In genomic region chr17:55642741-55643140, GRCh38 we compare ENCODE assay signal across 15 cellular contexts.
A peak's percentile ranks its signal among the peaks of the same experiment; 100 is the strongest.
DNase-seq lines count a peak whose midpoint lies in the region; TF ChIP-seq lines count a peak whose summit lies in the region.
"Had no signal": no experiment of that assay in that cellular context is flagged by ENCODE, and none has a peak within 500 bp of the region (broad histone marks: within the 10 kb centered on the region; RNA-seq: fewer than 3 reads in every experiment).

No MANE protein-coding gene starts in this region.

- no peak overlapping the region for H2BK5ac ChIP-seq in mesendoderm (ENCODE audit: low read length)
- H2BK5ac ChIP-seq in neuronal stem cell (ENCODE audit: low read length), result no peak overlapping the region

- DNase-seq in EL (peak; percentile 2), NB4 (ENCODE audit: low read depth) (peak; percentile 12), UCSD-AML1 (lab: John Stamatoyannopoulos, UW; ENCODE audit: unreplicated experiment) (peak; percentile 31), mesendoderm (peak; percentile 52), NCI-H226 (no peak), neuronal stem cell (ENCODE audit: low spot score) (no peak)
- DNase-seq in stimulated activated naive CD4-positive, alpha-beta T cell treated with Interleukin-2 at 50 U/mL for 16 hours (lab: John Stamatoyannopoulos, UW), result no peak
- DNase-seq: CD8-positive, alpha-beta memory T cell; KG1; MG63; NCI-H1092 treated with DMSO at 0.1 percent for 48 hours; NCI-H1694; PC-3; T-helper 9 cell had no signal

- no peaks in the 10 kb centered on the region for H3K79me1 ChIP-seq in mesendoderm (ENCODE audit: low read length)
- no peaks in the 10 kb centered on the region for H3K79me1 ChIP-seq in neuronal stem cell (ENCODE audit: low read depth, low read length)

- no peak overlapping the region for H3K4ac ChIP-seq in mesendoderm (ENCODE audit: low read depth, low read length)
- no peak overlapping the region for H3K4ac ChIP-seq in neuronal stem cell (ENCODE audit: low read length)

- H3K23ac ChIP-seq in mesendoderm (ENCODE audit: low read length) (no peak overlapping the region), neuronal stem cell (ENCODE audit: low read depth, low read length, poor library complexity) (no peak overlapping the region)

- H4K91ac ChIP-seq in neuronal stem cell (ENCODE audit: low read depth, low read length, poor library complexity), result no peak overlapping the region

- no CpG with 5 or more reads among the region's 1 CpG for WGBS in mesendoderm (ENCODE audit: extremely low coverage, insufficient coverage, low lambda C conversion rate)
- WGBS in neuronal stem cell (ENCODE audit: extremely low coverage in 2 of 2, insufficient read length in 2 of 2, insufficient replicate concordance in 1 of 2), 2 donors, result no CpG with 5 or more reads among the region's 1 CpG

- H3K36me3 ChIP-seq in mesendoderm (ENCODE audit: control insufficient read depth, insufficient read depth, low read length), result no peaks in the 10 kb centered on the region
- H3K36me3 ChIP-seq in neuronal stem cell (replicated peaks in 1 of 2; ENCODE audit: control insufficient read depth in 2 of 2, insufficient read depth in 2 of 2, low read length in 2 of 2), result no peaks in the 10 kb centered on the region
- H3K36me3 ChIP-seq: HAP-1, MG63 had no signal

- no peak overlapping the region for H2BK120ac ChIP-seq in mesendoderm (ENCODE audit: low read depth, low read length)
- H2BK120ac ChIP-seq in neuronal stem cell (ENCODE audit: low read depth, low read length), result no peak overlapping the region

- no peak overlapping the region for H2AK5ac ChIP-seq in mesendoderm (ENCODE audit: low read length)
- H2AK5ac ChIP-seq in neuronal stem cell (ENCODE audit: low read depth, low read length), result no peak overlapping the region

- H3K4me3 ChIP-seq in NB4 (ENCODE audit: low read depth, low read length), result no peak overlapping the region
- no peak overlapping the region for H3K4me3 ChIP-seq in mesendoderm (ENCODE audit: low read length)
- H3K4me3 ChIP-seq in neuronal stem cell (ENCODE audit: low read length in 2 of 2), result no peak overlapping the region
- H3K4me3 ChIP-seq: HAP-1, MG63 had no signal

- no peak overlapping the region for H3K56ac ChIP-seq in mesendoderm (ENCODE audit: low read length)

- H3K9ac ChIP-seq in mesendoderm (ENCODE audit: low read length) (no peak overlapping the region), neuronal stem cell (ENCODE audit: low read depth, low read length, poor library complexity) (no peak overlapping the region)

- H3K4me2 ChIP-seq in mesendoderm (ENCODE audit: low read length), result no peak overlapping the region
- H3K4me2 ChIP-seq in neuronal stem cell (ENCODE audit: insufficient read depth, low read length, poor library complexity, severe bottlenecking), result no peak overlapping the region

- no peak overlapping the region for H4K8ac ChIP-seq in mesendoderm (ENCODE audit: low read depth, low read length)
- H4K8ac ChIP-seq in neuronal stem cell (ENCODE audit: low read depth, low read length), result no peak overlapping the region

- H3K4me1 ChIP-seq in mesendoderm (ENCODE audit: control insufficient read depth, low read depth, low read length) (no peaks in the 10 kb centered on the region), neuronal stem cell (ENCODE audit: control insufficient read depth in 2 of 2, insufficient read depth in 1 of 2, low read depth in 1 of 2, low read length in 2 of 2) (peaks cover 0 to 3% of the 10 kb centered on the region in 2 donors)
- H3K4me1 ChIP-seq: HAP-1 had no signal

- H3K9me3 ChIP-seq in neuronal stem cell (replicated peaks in 1 of 2; ENCODE audit: control insufficient read depth in 2 of 2, insufficient read depth in 1 of 2, low read depth in 1 of 2, low read length in 2 of 2), result no peaks in the 10 kb centered on the region
- H3K9me3 ChIP-seq: HAP-1, MG63 had no signal

- no peaks in the 10 kb centered on the region for H3K79me2 ChIP-seq in mesendoderm (ENCODE audit: control insufficient read depth, insufficient read depth, low read length)

- no peak overlapping the region for H3K18ac ChIP-seq in mesendoderm (ENCODE audit: low read length)
- no peak overlapping the region for H3K18ac ChIP-seq in neuronal stem cell (ENCODE audit: low read length)

- H2AFZ ChIP-seq in neuronal stem cell (ENCODE audit: low read length), result no peak overlapping the region

- H2BK15ac ChIP-seq in mesendoderm (replicated peaks; ENCODE audit: low read depth) (no peak overlapping the region), neuronal stem cell (ENCODE audit: low read length) (no peak overlapping the region)

- no peak for TF ChIP-seq CTCF in NB4 (IDR thresholded peaks at IDR 0.05; ENCODE audit: low read depth, low read length)

- TF ChIP-seq POLR2A in NB4 (IDR thresholded peaks at IDR 0.05; ENCODE audit: extremely low read depth, insufficient read length), result no peak

- no peak overlapping the region for H3K14ac ChIP-seq in neuronal stem cell (ENCODE audit: low read length)

- H3K27me3 ChIP-seq in mesendoderm (ENCODE audit: insufficient read depth, low read length, poor library complexity) (no peaks in the 10 kb centered on the region), neuronal stem cell (ENCODE audit: control insufficient read depth in 3 of 3, insufficient read depth in 3 of 3, low read depth in 1 of 3, low read length in 3 of 3) (no peaks in the 10 kb centered on the region)
- H3K27me3 ChIP-seq: MG63 had no signal

- no peak overlapping the region for H3K27ac ChIP-seq in mesendoderm (ENCODE audit: low read depth, low read length)
- no peak overlapping the region for H3K27ac ChIP-seq in neuronal stem cell (replicated peaks; ENCODE audit: low read length)

- no peak overlapping the region for H4K5ac ChIP-seq in mesendoderm (ENCODE audit: low read length)

- no peak overlapping the region for H2BK12ac ChIP-seq in neuronal stem cell (ENCODE audit: low read length)

Comparison
In these comparisons a context has a peak if more than half of its experiments do, and no peak if none do; other contexts are left out.
1. DNase-seq: peak in EL (single experiment), NB4 (single experiment), UCSD-AML1 (single experiment) and mesendoderm (single experiment); none in NCI-H226 (single experiment), neuronal stem cell (single experiment) and stimulated activated naive CD4-positive, alpha-beta T cell treated with Interleukin-2 at 50 U/mL for 16 hours (single experiment).